ENCODE assay signal across 1 cellular context in genomic region chr11:1557168-1557884, GRCh38.
TF ChIP-seq lines count a peak whose summit lies in the region.

No MANE protein-coding gene starts in this region.

TF ChIP-seq in A549, 52 proteins besides CTCF, POLR2A, EP300 and RAD21 (continued from another document):
- TF ChIP-seq ATOH8 (CRISPR knock-in tag; IDR thresholded peaks at IDR 0.05; ENCODE audit: low read depth) = no peak
- no peak for TF ChIP-seq KDM5A (IDR thresholded peaks at IDR 0.05)
